Comparison of ENCODE assay signal across 8 cellular contexts in genomic region chr1:204828352-204828850, GRCh38. TPM values are rescaled to one million over a fixed set of nuclear protein-coding genes. Genes with fewer than 3 reads are reported as not detected.
DNase-seq lines count a peak whose midpoint lies in the region; ATAC-seq, FAIRE-seq and TF ChIP-seq lines count a peak whose summit lies in the region.

No MANE protein-coding gene starts in this region.

- H3K27ac ChIP-seq in caudate nucleus (ENCODE audit: low read depth, low read length) (peak overlapping the region; percentile 89), keratinocyte (ENCODE audit: control insufficient read depth, insufficient read depth, low read length) (no peak overlapping the region), spleen (peak overlapping the region in 6 of 8 donors; percentile 7 to 70 (median 43))

- DNase-seq in AG08396 (ENCODE audit: low spot score), result peak; percentile 94
- peak; percentile 46 for DNase-seq in HCEC 1CT
- peak; percentile 78 to 82 for DNase-seq in SHP77 (lab: John Stamatoyannopoulos, UW)
- peak in 56 of 61 donors; percentile 47 to 88 (median 73) for DNase-seq in caudate nucleus (lab: John Stamatoyannopoulos, UW)
- DNase-seq in keratinocyte (ENCODE audit: low read depth, low spot score), result no peak
- DNase-seq in spleen, result peak; percentile 80

- H3K4me1 ChIP-seq in keratinocyte (ENCODE audit: control insufficient read depth, extremely low read depth, insufficient read depth, low read length), result no peaks in the 10 kb centered on the region
- H3K4me1 ChIP-seq in spleen, result peaks cover 0 to 17% (median 6%) of the 10 kb centered on the region in 6 donors

- peak overlapping the region; percentile 14 for H3K4me2 ChIP-seq in keratinocyte (ENCODE audit: control insufficient read depth, extremely low read depth, insufficient read depth, low read depth, low read length)

- no peaks in the 10 kb centered on the region for H3K79me2 ChIP-seq in keratinocyte (ENCODE audit: control insufficient read depth, insufficient read depth, low read length)

- ATAC-seq in GM18907 (IDR thresholded peaks at IDR 0.05; ENCODE audit: unreplicated experiment), result no peak
- ATAC-seq in GM21360 (IDR thresholded peaks at IDR 0.05; ENCODE audit: unreplicated experiment), result no peak

- H2AFZ ChIP-seq in keratinocyte (ENCODE audit: control insufficient read depth, low read length), result no peak overlapping the region

- intact Hi-C loops in spleen (cut with DNase I; ENCODE audit: low total_unique reads), result no loop called here

- no peak for TF ChIP-seq CTCF in keratinocyte (optimal IDR thresholded peaks at IDR 0.05 in 1 of 3, IDR thresholded peaks at IDR 0.05 in 1 of 3, conservative IDR thresholded peaks at IDR 0.05 in 1 of 3; ENCODE audit: extremely low read depth in 1 of 3, insufficient read depth in 2 of 3, low read length in 3 of 3)
- TF ChIP-seq CTCF in spleen (IDR thresholded peaks at IDR 0.05 in 8 of 11, conservative IDR thresholded peaks at IDR 0.05 in 3 of 11), result peak in 5 of 11 experiments; percentile 17 to 45 (median 35)

- dilution Hi-C loops in keratinocyte (cut with MboI; ENCODE audit: extremely low pct_ligation_motif_present, low sequenced_read_pairs), result no loop called here

- H3K36me3 ChIP-seq in keratinocyte (ENCODE audit: control insufficient read depth in 2 of 2, extremely low read depth in 1 of 2, insufficient read depth in 2 of 2, low read length in 2 of 2) (no peaks in the 10 kb centered on the region), spleen (no peaks in the 10 kb centered on the region)

- peaks cover 42% of the 10 kb centered on the region for H3K27me3 ChIP-seq in keratinocyte (ENCODE audit: control insufficient read depth, extremely low read depth, insufficient read depth, low read length)
- peaks cover 0 to 59% (median 20%) of the 10 kb centered on the region in 7 donors for H3K27me3 ChIP-seq in spleen (replicated peaks in 1 of 7)

- peak overlapping the region in 1 of 3 experiments; percentile 23 for H3K4me3 ChIP-seq in keratinocyte (ENCODE audit: control insufficient read depth in 2 of 3, extremely low read depth in 1 of 3, insufficient read depth in 2 of 3, low read depth in 1 of 3, low read length in 3 of 3)
- peak overlapping the region in 7 of 8 donors; percentile 3 to 66 (median 36) for H3K4me3 ChIP-seq in spleen

- peaks cover 7% of the 10 kb centered on the region for H4K20me1 ChIP-seq in keratinocyte (ENCODE audit: control insufficient read depth, extremely low read depth, insufficient read depth, low read length)

- TF ChIP-seq POLR2A in spleen (IDR thresholded peaks at IDR 0.05), result no peak

- H3K9me3 ChIP-seq in keratinocyte (ENCODE audit: control insufficient read depth, low read depth, low read length), result no peaks in the 10 kb centered on the region
- H3K9me3 ChIP-seq in spleen, result no peaks in the 10 kb centered on the region

- FAIRE-seq in keratinocyte (lab: Jason Lieb, UNC), result no peak

- 1 to 3% (median 3%) methylated on average over 22 to 53 of the region's 53 CpGs for WGBS in spleen, 5 donors

- no peak overlapping the region for H3K9ac ChIP-seq in keratinocyte (ENCODE audit: control insufficient read depth, extremely low read depth, insufficient read depth, low read length)

- no peaks in the 10 kb centered on the region for H3K9me1 ChIP-seq in keratinocyte (ENCODE audit: control insufficient read depth, extremely low read depth, insufficient read depth, low read length)

RNA-seq across cellular contexts. Expression of gene NFASC, which starts 42.3 kb away (rescaled TPM):
- polyA plus RNA-seq in keratinocyte, result 3.4 to 6.9 TPM (median 4.3 TPM) in 3 replicates
- polyA plus RNA-seq in keratinocyte (2011; ENCODE audit: low read depth), result 0.65 TPM
- polyA plus RNA-seq in keratinocyte (2011; cell fraction: cytosol; rRNA removed), result 1.9 and 2.3 TPM in 2 replicates
- polyA plus RNA-seq in keratinocyte (2011; cell fraction: nucleus; rRNA removed), result 11.4 and 13.5 TPM in 2 replicates
- 2.9 TPM in 2 replicates for polyA plus RNA-seq in keratinocyte (2012; ENCODE audit: low replicate concordance)
- polyA minus RNA-seq in keratinocyte, result 4.0 to 9.7 TPM (median 9.5 TPM) in 3 replicates
- polyA minus RNA-seq in keratinocyte (2011; cell fraction: cytosol; rRNA and poly(A)+ RNA removed), result 2.3 TPM
- 7.2 and 10.8 TPM in 2 replicates for polyA minus RNA-seq in keratinocyte (2011; cell fraction: nucleus; rRNA and poly(A)+ RNA removed)
- total RNA-seq in spleen, result 10 to 100 TPM; 20.6 to 60.3 (median 27.4) TPM
- polyA plus RNA-seq in spleen, result 1 to 10 TPM; 2.8 to 9.1 (median 2.9) TPM
